ENCODE assay signal across 9 cellular contexts in the genomic region with DNA sequence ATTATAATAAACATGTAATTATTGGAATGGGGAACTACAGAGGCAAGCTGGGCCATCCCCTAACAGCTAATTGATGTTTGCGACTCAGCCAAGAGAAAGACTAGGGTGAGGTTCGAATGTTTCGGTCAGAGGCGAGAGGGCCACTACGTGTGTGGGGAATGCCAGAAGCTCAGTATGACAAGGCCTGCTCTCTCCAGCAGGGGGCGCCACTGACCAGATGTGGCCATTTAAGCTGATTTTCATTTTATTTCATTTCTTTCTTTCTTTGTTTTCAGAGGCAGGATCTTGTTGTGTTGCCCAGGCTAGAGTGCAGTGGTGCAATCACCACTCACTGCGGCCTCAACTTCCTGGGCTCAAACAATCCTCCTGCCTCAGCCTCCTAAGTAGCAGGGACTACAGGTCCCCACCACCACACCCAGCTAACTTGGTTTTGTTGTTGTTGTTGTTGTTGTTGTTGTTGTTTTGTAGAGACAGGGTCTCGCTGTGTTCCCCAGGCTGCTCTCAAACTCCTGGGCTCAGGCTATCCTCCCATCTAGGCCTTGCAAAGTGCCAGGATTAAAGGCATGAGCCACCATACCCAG. TPM values are rescaled to one million over a fixed set of nuclear protein-coding genes. Genes with fewer than 3 reads are reported as not detected.
DNase-seq lines count a peak whose midpoint lies in the region; ATAC-seq and TF ChIP-seq lines count a peak whose summit lies in the region.
"Had no signal": no experiment of that assay in that cellular context is flagged by ENCODE, and none has a peak within 500 bp of the region (broad histone marks: within the 10 kb centered on the region; RNA-seq: fewer than 3 reads in every experiment).

No MANE protein-coding gene starts in this region.

- H3K9me3 Mint-ChIP-seq in activated CD8-positive, alpha-beta memory T cell treated with anti-CD3 and anti-CD28 coated beads, Interleukin-2, amount 10 ng/mL, durations not matched to agents 7 days and 5 days (ENCODE audit: low read depth): no peaks in the 10 kb centered on the region

- H3K4me1 Mint-ChIP-seq in activated CD8-positive, alpha-beta memory T cell treated with anti-CD3 and anti-CD28 coated beads, Interleukin-2, amount 10 ng/mL, durations not matched to agents 7 days and 5 days: no peaks in the 10 kb centered on the region

- H3K36me3 ChIP-seq in upper lobe of left lung: no peaks in the 10 kb centered on the region

- H3K27ac Mint-ChIP-seq in activated CD8-positive, alpha-beta memory T cell treated with anti-CD3 and anti-CD28 coated beads, Interleukin-2, amount 10 ng/mL, durations not matched to agents 7 days and 5 days: no peak overlapping the region

- H3K4me3 Mint-ChIP-seq in activated CD8-positive, alpha-beta memory T cell treated with anti-CD3 and anti-CD28 coated beads, Interleukin-2, amount 10 ng/mL, durations not matched to agents 7 days and 5 days: no peak overlapping the region

- ATAC-seq in activated CD8-positive, alpha-beta memory T cell treated with anti-CD3 and anti-CD28 coated beads, Interleukin-2, amount 10 ng/mL, durations not matched to agents 7 days and 5 days: no peak
- ATAC-seq in upper lobe of left lung (ENCODE audit: low FRiP score in 2 of 2): no peak
- ATAC-seq in GM21367 (IDR thresholded peaks at IDR 0.05; ENCODE audit: unreplicated experiment): no peak
- ATAC-seq in HG02840 (IDR thresholded peaks at IDR 0.05; ENCODE audit: low FRiP score, unreplicated experiment): no peak

- H3K27me3 ChIP-seq in upper lobe of left lung: no peaks in the 10 kb centered on the region

- no peaks in the 10 kb centered on the region for H3K4me1 ChIP-seq in upper lobe of left lung

- peak in 5 of 6 experiments; percentile 13 to 38 (median 23) for TF ChIP-seq CTCF in upper lobe of left lung (IDR thresholded peaks at IDR 0.05)

- no peaks in the 10 kb centered on the region for H3K36me3 Mint-ChIP-seq in activated CD8-positive, alpha-beta memory T cell treated with anti-CD3 and anti-CD28 coated beads, Interleukin-2, amount 10 ng/mL, durations not matched to agents 7 days and 5 days

- no peaks in the 10 kb centered on the region for H3K27me3 Mint-ChIP-seq in activated CD8-positive, alpha-beta memory T cell treated with anti-CD3 and anti-CD28 coated beads, Interleukin-2, amount 10 ng/mL, durations not matched to agents 7 days and 5 days

- TF ChIP-seq POLR2A in upper lobe of left lung (IDR thresholded peaks at IDR 0.05): no peak

- CTCF ChIA-PET in activated CD8-positive, alpha-beta memory T cell treated with anti-CD3 and anti-CD28 coated beads, Interleukin-2, amount 10 ng/mL, durations not matched to agents 7 days and 5 days (lab: Charles Lee): interaction anchor here (0.8 to 3.3 kb wide), 3 partner anchors 9 to 397 kb away, joined by 3 to 28 read pairs (median 4); no protein-coding TSS in a partner anchor

- H3K27ac ChIP-seq in upper lobe of left lung: no peak overlapping the region

- TF ChIP-seq EP300 in upper lobe of left lung (IDR thresholded peaks at IDR 0.05): no peak

- DNase-seq in AG08396 (ENCODE audit: low spot score) (peak; percentile 29), HT-29 (ENCODE audit: low spot score) (peak; percentile 13), iris pigment epithelial cell (ENCODE audit: low read depth) (peak; percentile 45), upper lobe of left lung (no peak), NCI-H2081 treated with DMSO at 0.1 percent for 48 hours (lab: John Stamatoyannopoulos, UW) (no peak)
- DNase-seq in activated CD8-positive, alpha-beta memory T cell treated with anti-CD3 and anti-CD28 coated beads, Interleukin-2, amount 10 ng/mL, durations not matched to agents 7 days and 5 days: peak; percentile 43

- H3K4me3 ChIP-seq in upper lobe of left lung: no peak overlapping the region

- 76 to 80% methylated on average over 8 of the region's 8 CpGs for WGBS in upper lobe of left lung, 2 donors

- H3K9me3 ChIP-seq in upper lobe of left lung: no peaks in the 10 kb centered on the region

RNA-seq across cellular contexts. Expression of gene TMEM130, which starts 38.1 kb away (rescaled TPM):
- not detected in 2 replicates for total RNA-seq in HT-29 (2014; rRNA removed; shearing (Covaris generic))
- not detected for total RNA-seq in activated CD8-positive, alpha-beta memory T cell treated with anti-CD3 and anti-CD28 coated beads, Interleukin-2, amount 10 ng/mL, durations not matched to agents 7 days and 5 days
- 10 to 100 TPM in 1 of 6 donors, 1 to 10 TPM in 4, under 1 TPM in 1; 0.30 to 10.2 (median 2.7) TPM for total RNA-seq in upper lobe of left lung
- total RNA-seq: dermis microvascular lymphatic vessel endothelial cell had no signal

RNA-seq across cellular contexts. Expression of gene TRRAP, which starts 46.6 kb away (rescaled TPM):
- 21.0 and 22.3 TPM in 2 replicates for total RNA-seq in HT-29 (2014; rRNA removed; shearing (Covaris generic))
- total RNA-seq in activated CD8-positive, alpha-beta memory T cell treated with anti-CD3 and anti-CD28 coated beads, Interleukin-2, amount 10 ng/mL, durations not matched to agents 7 days and 5 days: 10 to 100 TPM; 56.2 to 56.8 TPM
- total RNA-seq in upper lobe of left lung: 10 to 100 TPM; 29.1 to 53.4 (median 37.5) TPM

Comparison
In these comparisons a context has a peak if more than half of its experiments do, and no peak if none do; other contexts are left out.
1. DNase-seq: peak in AG08396 (single experiment), HT-29 (single experiment), activated CD8-positive, alpha-beta memory T cell treated with anti-CD3 and anti-CD28 coated beads, Interleukin-2, amount 10 ng/mL, durations not matched to agents 7 days and 5 days (single experiment) and iris pigment epithelial cell (single experiment); none in upper lobe of left lung (0 of 2) and NCI-H2081 treated with DMSO at 0.1 percent for 48 hours (single experiment).